ENCODE assay signal across 9 cellular contexts in the genomic region with DNA sequence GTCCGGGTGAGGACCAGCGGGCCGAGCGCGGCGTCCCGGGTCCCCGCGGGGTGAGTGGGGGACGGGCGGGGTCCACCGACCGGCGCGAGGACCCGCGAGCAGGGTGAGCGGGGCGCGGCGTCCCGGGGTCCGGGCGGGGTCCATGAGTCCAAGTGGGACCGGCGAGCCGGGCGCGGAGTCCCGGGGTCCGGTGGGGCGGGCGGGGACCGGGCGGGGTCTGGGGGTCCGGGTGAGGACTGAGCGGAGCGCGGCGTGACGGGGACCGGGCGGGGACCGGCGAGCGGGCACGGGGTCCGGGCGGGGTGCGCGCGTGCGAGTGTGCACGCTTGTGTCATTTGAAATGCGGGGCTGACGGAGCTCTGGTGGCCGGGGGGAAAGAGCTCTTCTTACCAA. TPM values are rescaled to one million over a fixed set of nuclear protein-coding genes. Genes with fewer than 3 reads are reported as not detected.
DNase-seq lines count a peak whose midpoint lies in the region; ATAC-seq and TF ChIP-seq lines count a peak whose summit lies in the region.
"Had no signal": no experiment of that assay in that cellular context is flagged by ENCODE, and none has a peak within 500 bp of the region (broad histone marks: within the 10 kb centered on the region; RNA-seq: fewer than 3 reads in every experiment).

No MANE protein-coding gene starts in this region.

- peak; percentile 13 for ATAC-seq in activated CD8-positive, alpha-beta T cell treated with anti-CD3 and anti-CD28 coated beads, Interleukin-2, amount 10 ng/mL, durations not matched to agents 7 days and 5 days
- no peak for ATAC-seq in GM18517 (IDR thresholded peaks at IDR 0.05; ENCODE audit: unreplicated experiment)
- no peak for ATAC-seq in GM21526 (IDR thresholded peaks at IDR 0.05; ENCODE audit: low FRiP score, unreplicated experiment)
- ATAC-seq in HG03469 (IDR thresholded peaks at IDR 0.05; ENCODE audit: unreplicated experiment), result no peak

- WGBS in sigmoid colon, 2 donors, result 2% methylated on average over 57 of the region's 57 CpGs

- TF ChIP-seq EP300 in sigmoid colon (IDR thresholded peaks at IDR 0.05), result no peak

- peaks cover 74% of the 10 kb centered on the region for H3K27me3 Mint-ChIP-seq in activated CD8-positive, alpha-beta T cell treated with anti-CD3 and anti-CD28 coated beads, Interleukin-2, amount 10 ng/mL, durations not matched to agents 7 days and 5 days (ENCODE audit: low read depth)

- POLR2A ChIA-PET in HEK293 (lab: Yijun Ruan, JAX), result interaction anchor here (1.1 to 1.9 kb wide), 2 partner anchors 17 to 131 kb away, joined by 3 to 5 read pairs; no protein-coding TSS in a partner anchor
- POLR2A ChIA-PET in activated CD8-positive, alpha-beta T cell treated with anti-CD3 and anti-CD28 coated beads, Interleukin-2, amount 10 ng/mL, durations not matched to agents 7 days and 5 days (lab: Charles Lee), result no interaction called here

- H3K4me3 ChIP-seq in HEK293 (ENCODE audit: low read depth, low read length) (peak overlapping the region; percentile 71), cardiac muscle cell (peak overlapping the region; percentile 64), sigmoid colon (peak overlapping the region; percentile 63 to 94 (median 87))

- H3K4me1 ChIP-seq in HEK293 (ENCODE audit: control insufficient read depth, insufficient read depth, low read length) (peaks cover 50% of the 10 kb centered on the region), cardiac muscle cell (ENCODE audit: low read depth) (peaks cover 38% of the 10 kb centered on the region), sigmoid colon (peaks cover 0 to 28% (median 12%) of the 10 kb centered on the region in 4 donors)

- peaks cover 10% of the 10 kb centered on the region for H3K4me1 Mint-ChIP-seq in activated CD8-positive, alpha-beta T cell treated with anti-CD3 and anti-CD28 coated beads, Interleukin-2, amount 10 ng/mL, durations not matched to agents 7 days and 5 days (ENCODE audit: low read depth)

- H3K36me3 Mint-ChIP-seq in activated CD8-positive, alpha-beta T cell treated with anti-CD3 and anti-CD28 coated beads, Interleukin-2, amount 10 ng/mL, durations not matched to agents 7 days and 5 days (ENCODE audit: low read depth), result peaks cover 3% of the 10 kb centered on the region

- no peak overlapping the region for H3K27ac Mint-ChIP-seq in activated CD8-positive, alpha-beta T cell treated with anti-CD3 and anti-CD28 coated beads, Interleukin-2, amount 10 ng/mL, durations not matched to agents 7 days and 5 days

- TF ChIP-seq POLR2A in sigmoid colon (IDR thresholded peaks at IDR 0.05), result no peak

- H3K27ac ChIP-seq in HEK293 (ENCODE audit: extremely low read depth, low read depth, low read length) (peak overlapping the region; percentile 98), cardiac muscle cell (peak overlapping the region; percentile 90), sigmoid colon (peak overlapping the region; percentile 79 to 89 (median 85))
- H3K27ac ChIP-seq: neutrophil had no signal

- no peaks in the 10 kb centered on the region for H3K9me3 Mint-ChIP-seq in activated CD8-positive, alpha-beta T cell treated with anti-CD3 and anti-CD28 coated beads, Interleukin-2, amount 10 ng/mL, durations not matched to agents 7 days and 5 days (ENCODE audit: insufficient read depth)

- no peaks in the 10 kb centered on the region for H3K36me3 ChIP-seq in HEK293 (ENCODE audit: control insufficient read depth in 2 of 2, insufficient read depth in 1 of 2, low read length in 2 of 2)
- H3K36me3 ChIP-seq in cardiac muscle cell, result no peaks in the 10 kb centered on the region
- H3K36me3 ChIP-seq in sigmoid colon, result no peaks in the 10 kb centered on the region
- H3K36me3 ChIP-seq: neutrophil had no signal

- TF ChIP-seq CTCF in HEK293 (tag by site-specific recombination; IDR thresholded peaks at IDR 0.05) (no peak), cardiac muscle cell (IDR thresholded peaks at IDR 0.05; ENCODE audit: low read depth, low read length) (no peak), sigmoid colon (IDR thresholded peaks at IDR 0.05) (no peak)

- CTCF ChIA-PET in HEK293 (lab: Yijun Ruan, JAX), result interaction anchor here (0.9 kb wide), 1 partner anchor 454 kb away, joined by 3 read pairs; no protein-coding TSS in a partner anchor
- CTCF ChIA-PET in activated CD8-positive, alpha-beta T cell treated with anti-CD3 and anti-CD28 coated beads, Interleukin-2, amount 10 ng/mL, durations not matched to agents 7 days and 5 days (lab: Charles Lee), result no interaction called here

- peak overlapping the region; percentile 74 for H3K4me3 Mint-ChIP-seq in activated CD8-positive, alpha-beta T cell treated with anti-CD3 and anti-CD28 coated beads, Interleukin-2, amount 10 ng/mL, durations not matched to agents 7 days and 5 days

- H3K9me3 ChIP-seq in HEK293 (ENCODE audit: control insufficient read depth, insufficient read depth, low read depth, low read length), result no peaks in the 10 kb centered on the region
- no peaks in the 10 kb centered on the region for H3K9me3 ChIP-seq in cardiac muscle cell (ENCODE audit: low read depth)
- H3K9me3 ChIP-seq in sigmoid colon, result no peaks in the 10 kb centered on the region
- H3K9me3 ChIP-seq: neutrophil had no signal

- no peak for DNase-seq in activated CD8-positive, alpha-beta T cell treated with anti-CD3 and anti-CD28 coated beads, Interleukin-2, amount 10 ng/mL, durations not matched to agents 7 days and 5 days
- DNase-seq in cardiac muscle cell (ENCODE audit: low read depth in 1 of 2, low spot score in 1 of 2) (peak in 1 of 2 donors; percentile 52), sigmoid colon (peak; percentile 67), DMS114 treated with DMSO at 0.1 percent for 48 hours (lab: John Stamatoyannopoulos, UW; ENCODE audit: unreplicated experiment) (no peak)

- intact Hi-C loops in sigmoid colon (cut with DNase I), result loop anchor here (2.0 to 5.0 kb wide), 3 partner anchors 106 to 221 kb away; no protein-coding TSS in a partner anchor

- H3K27me3 ChIP-seq in cardiac muscle cell, result no peaks in the 10 kb centered on the region
- H3K27me3 ChIP-seq in sigmoid colon, result no peaks in the 10 kb centered on the region

TF ChIP-seq in HEK293, 187 proteins besides CTCF, POLR2A, EP300 and RAD21:
- TF ChIP-seq, protein P1, sequence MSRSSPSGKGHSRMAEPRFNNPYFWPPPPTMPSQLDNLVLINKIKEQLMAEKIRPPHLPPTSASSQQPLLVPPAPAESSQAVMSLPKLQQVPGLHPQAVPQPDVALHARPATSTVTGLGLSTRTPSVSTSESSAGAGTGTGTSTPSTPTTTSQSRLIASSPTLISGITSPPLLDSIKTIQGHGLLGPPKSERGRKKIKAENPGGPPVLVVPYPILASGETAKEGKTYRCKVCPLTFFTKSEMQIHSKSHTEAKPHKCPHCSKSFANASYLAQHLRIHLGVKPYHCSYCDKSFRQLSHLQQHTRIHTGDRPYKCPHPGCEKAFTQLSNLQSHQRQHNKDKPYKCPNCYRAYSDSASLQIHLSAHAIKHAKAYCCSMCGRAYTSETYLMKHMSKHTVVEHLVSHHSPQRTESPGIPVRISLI (tag by site-specific recombination; IDR thresholded peaks at IDR 0.05), result no peak
- TF ChIP-seq WT1 (tag by site-specific recombination; IDR thresholded peaks at IDR 0.05), result no peak
- TF ChIP-seq PRDM1 (tag by site-specific recombination; IDR thresholded peaks at IDR 0.05), result no peak
- TF ChIP-seq, protein P2, sequence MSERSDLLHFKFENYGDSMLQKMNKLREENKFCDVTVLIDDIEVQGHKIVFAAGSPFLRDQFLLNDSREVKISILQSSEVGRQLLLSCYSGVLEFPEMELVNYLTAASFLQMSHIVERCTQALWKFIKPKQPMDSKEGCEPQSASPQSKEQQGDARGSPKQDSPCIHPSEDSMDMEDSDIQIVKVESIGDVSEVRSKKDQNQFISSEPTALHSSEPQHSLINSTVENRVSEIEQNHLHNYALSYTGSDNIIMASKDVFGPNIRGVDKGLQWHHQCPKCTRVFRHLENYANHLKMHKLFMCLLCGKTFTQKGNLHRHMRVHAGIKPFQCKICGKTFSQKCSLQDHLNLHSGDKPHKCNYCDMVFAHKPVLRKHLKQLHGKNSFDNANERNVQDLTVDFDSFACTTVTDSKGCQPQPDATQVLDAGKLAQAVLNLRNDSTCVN (tag by site-specific recombination; optimal IDR thresholded peaks at IDR 0.05), result peak; percentile 64
TF ChIP-seq in HEK293: peak in this region for 1.

RNA-seq across cellular contexts. Expression of a gene that starts 0.8 kb away (rescaled TPM):
- 100 to 1,000 TPM; 179 to 182 TPM for total RNA-seq in activated CD8-positive, alpha-beta T cell treated with anti-CD3 and anti-CD28 coated beads, Interleukin-2, amount 10 ng/mL, durations not matched to agents 7 days and 5 days
- total RNA-seq in cardiac muscle cell (51.3 and 82.7 TPM in 2 replicates), sigmoid colon (10 to 100 TPM; 48.9 to 83.1 (median 60.3) TPM)
- polyA plus RNA-seq in cardiac muscle cell (66.9 and 115 TPM in 2 replicates), sigmoid colon (10 to 100 TPM in 2 of 3 donors, 1 to 10 TPM in 1; 6.0 to 27.5 (median 12.6) TPM)
